In genomic region chr7:150003304-150003810, GRCh38 we compare ENCODE assay signal across 1 cellular context.
TF ChIP-seq lines count a peak whose summit lies in the region.

No MANE protein-coding gene starts in this region.

TF ChIP-seq in H1, 55 proteins besides CTCF, POLR2A, EP300 and RAD21 (continued from another document):
- TF ChIP-seq, protein P1, sequence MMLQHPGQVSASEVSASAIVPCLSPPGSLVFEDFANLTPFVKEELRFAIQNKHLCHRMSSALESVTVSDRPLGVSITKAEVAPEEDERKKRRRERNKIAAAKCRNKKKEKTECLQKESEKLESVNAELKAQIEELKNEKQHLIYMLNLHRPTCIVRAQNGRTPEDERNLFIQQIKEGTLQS (IDR thresholded peaks at IDR 0.05; ENCODE audit: insufficient read depth, low read depth, low read length) = no peak
- no peak for TF ChIP-seq YY1 (IDR thresholded peaks at IDR 0.05; ENCODE audit: low read depth, low read length)
- no peak for TF ChIP-seq CREB1 (IDR thresholded peaks at IDR 0.05)
- TF ChIP-seq POU5F1 (IDR thresholded peaks at IDR 0.05; ENCODE audit: low read depth, low read length) = no peak
- no peak for TF ChIP-seq TAF1 (IDR thresholded peaks at IDR 0.05; ENCODE audit: low read depth, low read length)
- TF ChIP-seq RFX5 (IDR thresholded peaks at IDR 0.05; ENCODE audit: borderline replicate concordance, low read depth, low read length) = no peak
- TF ChIP-seq BACH1 (IDR thresholded peaks at IDR 0.05; ENCODE audit: low read length) = no peak
- TF ChIP-seq GABPA (IDR thresholded peaks at IDR 0.05; ENCODE audit: borderline replicate concordance, insufficient read depth, low read length) = no peak
- no peak for TF ChIP-seq FOSL1 (IDR thresholded peaks at IDR 0.05; ENCODE audit: insufficient read depth, low read depth, low read length)
- no peak for TF ChIP-seq SAP30 (IDR thresholded peaks at IDR 0.05; ENCODE audit: insufficient read depth, insufficient replicate concordance, low read length)
